1 cellular context compared by ENCODE assay signal in genomic region chr2:108982259-108982679, GRCh38.
A peak's percentile ranks its signal among the peaks of the same experiment; 100 is the strongest.
TF ChIP-seq lines count a peak whose summit lies in the region.

No MANE protein-coding gene starts in this region.

TF ChIP-seq in HepG2, 621 proteins besides CTCF, POLR2A, EP300 and RAD21 (continued from another document):
- TF ChIP-seq TIGD3 (CRISPR knock-in tag; IDR thresholded peaks at IDR 0.05; ENCODE audit: borderline replicate concordance): no peak
- TF ChIP-seq, protein P1, sequence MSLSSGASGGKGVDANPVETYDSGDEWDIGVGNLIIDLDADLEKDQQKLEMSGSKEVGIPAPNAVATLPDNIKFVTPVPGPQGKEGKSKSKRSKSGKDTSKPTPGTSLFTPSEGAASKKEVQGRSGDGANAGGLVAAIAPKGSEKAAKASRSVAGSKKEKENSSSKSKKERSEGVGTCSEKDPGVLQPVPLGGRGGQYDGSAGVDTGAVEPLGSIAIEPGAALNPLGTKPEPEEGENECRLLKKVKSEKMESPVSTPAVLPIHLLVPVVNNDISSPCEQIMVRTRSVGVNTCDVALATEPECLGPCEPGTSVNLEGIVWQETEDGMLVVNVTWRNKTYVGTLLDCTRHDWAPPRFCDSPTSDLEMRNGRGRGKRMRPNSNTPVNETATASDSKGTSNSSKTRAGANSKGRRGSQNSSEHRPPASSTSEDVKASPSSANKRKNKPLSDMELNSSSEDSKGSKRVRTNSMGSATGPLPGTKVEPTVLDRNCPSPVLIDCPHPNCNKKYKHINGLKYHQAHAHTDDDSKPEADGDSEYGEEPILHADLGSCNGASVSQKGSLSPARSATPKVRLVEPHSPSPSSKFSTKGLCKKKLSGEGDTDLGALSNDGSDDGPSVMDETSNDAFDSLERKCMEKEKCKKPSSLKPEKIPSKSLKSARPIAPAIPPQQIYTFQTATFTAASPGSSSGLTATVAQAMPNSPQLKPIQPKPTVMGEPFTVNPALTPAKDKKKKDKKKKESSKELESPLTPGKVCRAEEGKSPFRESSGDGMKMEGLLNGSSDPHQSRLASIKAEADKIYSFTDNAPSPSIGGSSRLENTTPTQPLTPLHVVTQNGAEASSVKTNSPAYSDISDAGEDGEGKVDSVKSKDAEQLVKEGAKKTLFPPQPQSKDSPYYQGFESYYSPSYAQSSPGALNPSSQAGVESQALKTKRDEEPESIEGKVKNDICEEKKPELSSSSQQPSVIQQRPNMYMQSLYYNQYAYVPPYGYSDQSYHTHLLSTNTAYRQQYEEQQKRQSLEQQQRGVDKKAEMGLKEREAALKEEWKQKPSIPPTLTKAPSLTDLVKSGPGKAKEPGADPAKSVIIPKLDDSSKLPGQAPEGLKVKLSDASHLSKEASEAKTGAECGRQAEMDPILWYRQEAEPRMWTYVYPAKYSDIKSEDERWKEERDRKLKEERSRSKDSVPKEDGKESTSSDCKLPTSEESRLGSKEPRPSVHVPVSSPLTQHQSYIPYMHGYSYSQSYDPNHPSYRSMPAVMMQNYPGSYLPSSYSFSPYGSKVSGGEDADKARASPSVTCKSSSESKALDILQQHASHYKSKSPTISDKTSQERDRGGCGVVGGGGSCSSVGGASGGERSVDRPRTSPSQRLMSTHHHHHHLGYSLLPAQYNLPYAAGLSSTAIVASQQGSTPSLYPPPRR (CRISPR knock-in tag; IDR thresholded peaks at IDR 0.05; ENCODE audit: borderline replicate concordance): peak; percentile 60; the same call in 1 of the 2 replicates
- TF ChIP-seq ZNF343 (CRISPR knock-in tag; IDR thresholded peaks at IDR 0.05): no peak
- TF ChIP-seq ZNF614 (CRISPR knock-in tag; IDR thresholded peaks at IDR 0.05; ENCODE audit: borderline replicate concordance): no peak
- TF ChIP-seq ADNP (CRISPR knock-in tag; IDR thresholded peaks at IDR 0.05): no peak
- TF ChIP-seq FOXK1 (CRISPR knock-in tag; IDR thresholded peaks at IDR 0.05; ENCODE audit: borderline replicate concordance, low read depth): peak; percentile 25; the same call in 1 of the 2 replicates
- 0 out of 2 replicates have a peak, but pooled peaks have one; percentile 20 for TF ChIP-seq THRA (CRISPR knock-in tag; IDR thresholded peaks at IDR 0.05; ENCODE audit: borderline replicate concordance)
- no peak for TF ChIP-seq RELA (CRISPR knock-in tag; IDR thresholded peaks at IDR 0.05)
- no peak for TF ChIP-seq CREM (IDR thresholded peaks at IDR 0.05)
- no peak for TF ChIP-seq CREM (CRISPR knock-in tag; IDR thresholded peaks at IDR 0.05)
- peak; percentile 42; the same call in 1 of the 2 replicates for TF ChIP-seq ZBTB25 (CRISPR knock-in tag; IDR thresholded peaks at IDR 0.05)
- no peak for TF ChIP-seq BRF2 (CRISPR knock-in tag; IDR thresholded peaks at IDR 0.05)
- no peak for TF ChIP-seq TRIM24 (CRISPR knock-in tag; IDR thresholded peaks at IDR 0.05)
- TF ChIP-seq ZNF124 (CRISPR knock-in tag; IDR thresholded peaks at IDR 0.05): no peak
- no peak for TF ChIP-seq ZNF17 (CRISPR knock-in tag; IDR thresholded peaks at IDR 0.05)
- TF ChIP-seq SMARCE1 (IDR thresholded peaks at IDR 0.05; ENCODE audit: borderline replicate concordance): no peak
- no peak for TF ChIP-seq ZNF292 (CRISPR knock-in tag; IDR thresholded peaks at IDR 0.05; ENCODE audit: borderline replicate concordance, low read depth)
- TF ChIP-seq FOXA3 (CRISPR knock-in tag; IDR thresholded peaks at IDR 0.05): peak; percentile 82
- no peak for TF ChIP-seq JUND (CRISPR knock-in tag; IDR thresholded peaks at IDR 0.05)
- TF ChIP-seq, protein P2, sequence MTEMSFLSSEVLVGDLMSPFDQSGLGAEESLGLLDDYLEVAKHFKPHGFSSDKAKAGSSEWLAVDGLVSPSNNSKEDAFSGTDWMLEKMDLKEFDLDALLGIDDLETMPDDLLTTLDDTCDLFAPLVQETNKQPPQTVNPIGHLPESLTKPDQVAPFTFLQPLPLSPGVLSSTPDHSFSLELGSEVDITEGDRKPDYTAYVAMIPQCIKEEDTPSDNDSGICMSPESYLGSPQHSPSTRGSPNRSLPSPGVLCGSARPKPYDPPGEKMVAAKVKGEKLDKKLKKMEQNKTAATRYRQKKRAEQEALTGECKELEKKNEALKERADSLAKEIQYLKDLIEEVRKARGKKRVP (CRISPR knock-in tag; IDR thresholded peaks at IDR 0.05): 0 out of 4 replicates have a peak, but pooled peaks of 1 of the 2 experiments have one; percentile 27
- no peak for TF ChIP-seq ZFP36L1 (CRISPR knock-in tag; IDR thresholded peaks at IDR 0.05)
- TF ChIP-seq ZNF607 (CRISPR knock-in tag; IDR thresholded peaks at IDR 0.05; ENCODE audit: borderline replicate concordance): no peak
- TF ChIP-seq, protein P3, sequence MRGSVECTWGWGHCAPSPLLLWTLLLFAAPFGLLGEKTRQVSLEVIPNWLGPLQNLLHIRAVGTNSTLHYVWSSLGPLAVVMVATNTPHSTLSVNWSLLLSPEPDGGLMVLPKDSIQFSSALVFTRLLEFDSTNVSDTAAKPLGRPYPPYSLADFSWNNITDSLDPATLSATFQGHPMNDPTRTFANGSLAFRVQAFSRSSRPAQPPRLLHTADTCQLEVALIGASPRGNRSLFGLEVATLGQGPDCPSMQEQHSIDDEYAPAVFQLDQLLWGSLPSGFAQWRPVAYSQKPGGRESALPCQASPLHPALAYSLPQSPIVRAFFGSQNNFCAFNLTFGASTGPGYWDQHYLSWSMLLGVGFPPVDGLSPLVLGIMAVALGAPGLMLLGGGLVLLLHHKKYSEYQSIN (CRISPR knock-in tag; IDR thresholded peaks at IDR 0.05; ENCODE audit: borderline replicate concordance): no peak
- TF ChIP-seq WIZ (CRISPR knock-in tag; IDR thresholded peaks at IDR 0.05): no peak
- no peak for TF ChIP-seq ZKSCAN1 (IDR thresholded peaks at IDR 0.05; ENCODE audit: low read length)
- no peak for TF ChIP-seq AHR (CRISPR knock-in tag; IDR thresholded peaks at IDR 0.05)
